In the genomic region with DNA sequence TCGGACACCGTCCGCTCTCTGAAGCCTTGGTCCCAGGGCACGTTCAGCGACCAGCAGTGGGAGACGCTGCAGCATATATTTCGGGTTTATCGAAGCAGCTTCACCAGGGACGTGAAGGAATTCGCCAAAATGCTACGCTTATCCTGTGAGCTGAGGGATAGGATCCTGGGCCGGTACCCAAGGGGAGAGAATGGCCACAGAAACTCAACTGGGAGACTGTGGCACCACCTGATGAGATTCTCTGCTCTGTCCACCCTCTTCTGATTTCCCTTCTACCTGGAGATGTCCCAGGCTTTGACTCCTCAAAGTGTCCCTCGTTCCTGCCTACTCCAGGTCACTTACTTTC, we compare ENCODE assay signal across 10 cellular contexts. TPM values are rescaled to one million over a fixed set of nuclear protein-coding genes. Genes with fewer than 3 reads are reported as not detected.
DNase-seq lines count a peak whose midpoint lies in the region; ATAC-seq and TF ChIP-seq lines count a peak whose summit lies in the region.
"Had no signal": no experiment of that assay in that cellular context is flagged by ENCODE, and none has a peak within 500 bp of the region (broad histone marks: within the 10 kb centered on the region; RNA-seq: fewer than 3 reads in every experiment).

No MANE protein-coding gene starts in this region.

- no peak for ATAC-seq in activated T-cell treated with anti-CD3 and anti-CD28 coated beads, Interleukin-2, amount 50 U/mL, for 4 hours
- no peak for ATAC-seq in HG03025 (IDR thresholded peaks at IDR 0.05; ENCODE audit: low FRiP score, unreplicated experiment)

- no peaks in the 10 kb centered on the region for H4K20me1 ChIP-seq in PC-9 (ENCODE audit: insufficient read depth)

- H3K9me3 Mint-ChIP-seq in activated T-cell treated with anti-CD3 and anti-CD28 coated beads, Interleukin-2, amount 50 U/mL, for 4 hours, result no peaks in the 10 kb centered on the region
- no peaks in the 10 kb centered on the region for H3K9me3 Mint-ChIP-seq in MCF 10A (ENCODE audit: unreplicated experiment)

- H3K4me1 ChIP-seq in mesodermal cell (ENCODE audit: control insufficient read depth, insufficient read depth, low read length, poor library complexity, severe bottlenecking) (peaks cover 2% of the 10 kb centered on the region), thymus (ENCODE audit: control insufficient read depth, insufficient read depth, low read length) (peaks cover 39% of the 10 kb centered on the region), PC-9 (replicated peaks; ENCODE audit: insufficient read depth) (no peaks in the 10 kb centered on the region)

- no peaks in the 10 kb centered on the region for H3K79me2 ChIP-seq in PC-9 (ENCODE audit: low read depth)

- H3K36me3 Mint-ChIP-seq in activated T-cell treated with anti-CD3 and anti-CD28 coated beads, Interleukin-2, amount 50 U/mL, for 4 hours (ENCODE audit: insufficient read depth), result no peaks in the 10 kb centered on the region
- H3K36me3 Mint-ChIP-seq in MCF 10A (ENCODE audit: insufficient read depth, unreplicated experiment), result no peaks in the 10 kb centered on the region

- peak overlapping the region; percentile 56 for H3K4me3 ChIP-seq in mesodermal cell (ENCODE audit: extremely low read depth, insufficient read depth, low read length, poor library complexity, severe bottlenecking)
- H3K4me3 ChIP-seq in thymus (ENCODE audit: low read length), result peak overlapping the region; percentile 88
- no peak overlapping the region for H3K4me3 ChIP-seq in PC-9

- 33% methylated on average over 13 of the region's 13 CpGs for WGBS in mesodermal cell (ENCODE audit: insufficient coverage in 2 of 2), 2 experiments
- WGBS in thymus, result 28% methylated on average over 13 of the region's 13 CpGs

- no peaks in the 10 kb centered on the region for H3K9me3 ChIP-seq in mesodermal cell (ENCODE audit: control insufficient read depth, low read length)
- no peaks in the 10 kb centered on the region for H3K9me3 ChIP-seq in thymus (ENCODE audit: control insufficient read depth)
- H3K9me3 ChIP-seq in PC-9 (ENCODE audit: insufficient read depth, low read depth), result no peaks in the 10 kb centered on the region
- H3K9me3 ChIP-seq: adrenal gland had no signal

- H3K36me3 ChIP-seq in mesodermal cell (ENCODE audit: control insufficient read depth, insufficient read depth, low read length), result no peaks in the 10 kb centered on the region
- H3K36me3 ChIP-seq in thymus (ENCODE audit: control insufficient read depth, insufficient read depth), result peaks cover 12% of the 10 kb centered on the region
- H3K36me3 ChIP-seq in PC-9 (ENCODE audit: low read depth), result no peaks in the 10 kb centered on the region
- H3K36me3 ChIP-seq: adrenal gland had no signal

- H3K27me3 Mint-ChIP-seq in activated T-cell treated with anti-CD3 and anti-CD28 coated beads, Interleukin-2, amount 50 U/mL, for 4 hours (ENCODE audit: low read depth), result peaks cover 62% of the 10 kb centered on the region
- H3K27me3 Mint-ChIP-seq in MCF 10A (ENCODE audit: insufficient read depth, unreplicated experiment), result peaks cover 53% of the 10 kb centered on the region

- BruUV-seq in MCF 10A (replicated peaks; lab: Mats Ljungman, UMichigan) (no TSS peak), PC-9 (replicated peaks; lab: Mats Ljungman, UMichigan) (no TSS peak)

- H3K4me3 Mint-ChIP-seq in activated T-cell treated with anti-CD3 and anti-CD28 coated beads, Interleukin-2, amount 50 U/mL, for 4 hours, result peak overlapping the region; percentile 78
- H3K4me3 Mint-ChIP-seq in MCF 10A (ENCODE audit: unreplicated experiment), result peak overlapping the region; percentile 73

- no peak overlapping the region for H3K4me2 ChIP-seq in PC-9

- DNase-seq in activated T-cell treated with anti-CD3 and anti-CD28 coated beads, Interleukin-2, amount 50 U/mL, for 4 hours, result no peak
- no peak for DNase-seq in activated T-cell treated with anti-CD3 and anti-CD28 coated beads, Interleukin-2, amount 50 U/mL, for 48 hours
- DNase-seq in MCF 10A (ENCODE audit: unreplicated experiment) (no peak), PC-9 (no peak), iPS-NIHi7 (ENCODE audit: extremely low spot score) (no peak)

- intact Hi-C loops in MCF 10A (cut with micrococcal nuclease) (no loop called here), PC-9 (cut with micrococcal nuclease; ENCODE audit: unreplicated experiment) (no loop called here)

- H3K9me2 ChIP-seq in PC-9 (ENCODE audit: insufficient read depth), result no peaks in the 10 kb centered on the region

- no peak overlapping the region for H3K27ac Mint-ChIP-seq in MCF 10A (ENCODE audit: low read depth, unreplicated experiment)

- H3K4me1 Mint-ChIP-seq in activated T-cell treated with anti-CD3 and anti-CD28 coated beads, Interleukin-2, amount 50 U/mL, for 4 hours (ENCODE audit: low read depth), result peaks cover 23% of the 10 kb centered on the region
- H3K4me1 Mint-ChIP-seq in MCF 10A (ENCODE audit: insufficient read depth, unreplicated experiment), result peaks cover 9% of the 10 kb centered on the region

- H2AFZ ChIP-seq in PC-9, result no peak overlapping the region

- TF ChIP-seq CTCF in MCF 10A (IDR thresholded peaks at IDR 0.05; ENCODE audit: unreplicated experiment) (no peak), PC-9 (conservative IDR thresholded peaks at IDR 0.05) (no peak)

- POLR2A ChIA-PET in MCF 10A (lab: Yijun Ruan, JAX) (interaction anchor here (1.7 kb wide), 1 partner anchor 36 kb away, joined by 6 read pairs; no protein-coding TSS in a partner anchor), PC-9 (lab: Charles Lee; ENCODE audit: unreplicated experiment) (interaction anchor here (0.7 kb wide), 1 partner anchor 672 kb away, joined by 3 read pairs; no protein-coding TSS in a partner anchor)

- CTCF ChIA-PET in MCF 10A (lab: Yijun Ruan, JAX) (interaction anchor here (0.7 to 1.8 kb wide), 6 partner anchors 9 to 219 kb away, joined by 3 to 7 read pairs (median 4); no protein-coding TSS in a partner anchor), PC-9 (lab: Charles Lee) (no interaction called here)

- H3K27me3 ChIP-seq in thymus (ENCODE audit: control insufficient read depth, insufficient read depth), result no peaks in the 10 kb centered on the region
- peaks cover 74% of the 10 kb centered on the region for H3K27me3 ChIP-seq in PC-9 (ENCODE audit: insufficient read depth, low read depth)

- H3K27ac ChIP-seq in mesodermal cell (ENCODE audit: low read depth, low read length, severe bottlenecking) (no peak overlapping the region), thymus (ENCODE audit: low read depth) (no peak overlapping the region), PC-9 (no peak overlapping the region)
- H3K27ac ChIP-seq: C4-2B had no signal

- H3F3A ChIP-seq in PC-9 (ENCODE audit: insufficient read depth, low read depth), result no peaks in the 10 kb centered on the region

RNA-seq across cellular contexts. Expression of a gene that starts 0.9 kb away (rescaled TPM):
- total RNA-seq in activated T-cell treated with anti-CD3 and anti-CD28 coated beads, Interleukin-2, amount 50 U/mL, for 4 hours, result not detected
- total RNA-seq in MCF 10A (2022) (0.19 and 0.22 TPM in 2 replicates), PC-9 (2021) (not detected in 2 replicates)
- polyA plus RNA-seq in mesodermal cell (2013, experiment 1 of 2), result 2.0 TPM
- 1.9 TPM for polyA plus RNA-seq in mesodermal cell (2013, experiment 2 of 2)
- polyA plus RNA-seq in thymus, result 15.0 TPM
